In the genomic region with DNA sequence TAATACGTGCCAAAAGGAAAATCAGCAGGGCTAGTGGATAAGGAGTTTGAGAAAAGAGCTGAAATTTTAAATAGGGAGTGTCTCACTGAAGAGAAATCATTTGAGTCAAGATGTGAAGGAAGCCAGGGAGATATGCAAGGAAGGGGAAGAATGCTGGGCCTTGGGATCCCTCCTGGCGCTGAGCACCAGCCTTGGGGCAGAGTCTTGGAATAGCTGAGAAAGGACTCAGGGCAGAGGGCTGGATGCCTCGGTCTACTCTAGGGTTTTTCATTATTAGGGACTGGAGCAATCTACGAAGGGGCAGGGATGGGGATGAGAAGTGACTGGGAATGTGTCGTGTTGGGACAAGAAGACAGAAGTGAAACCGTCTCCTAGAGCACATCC, we compare ENCODE assay signal across 1 cellular context.
TF ChIP-seq lines count a peak whose summit lies in the region.

No MANE protein-coding gene starts in this region.

TF ChIP-seq in HEK293, 187 proteins besides CTCF, POLR2A, EP300 and RAD21 (continued from another document):
- TF ChIP-seq, protein P1, sequence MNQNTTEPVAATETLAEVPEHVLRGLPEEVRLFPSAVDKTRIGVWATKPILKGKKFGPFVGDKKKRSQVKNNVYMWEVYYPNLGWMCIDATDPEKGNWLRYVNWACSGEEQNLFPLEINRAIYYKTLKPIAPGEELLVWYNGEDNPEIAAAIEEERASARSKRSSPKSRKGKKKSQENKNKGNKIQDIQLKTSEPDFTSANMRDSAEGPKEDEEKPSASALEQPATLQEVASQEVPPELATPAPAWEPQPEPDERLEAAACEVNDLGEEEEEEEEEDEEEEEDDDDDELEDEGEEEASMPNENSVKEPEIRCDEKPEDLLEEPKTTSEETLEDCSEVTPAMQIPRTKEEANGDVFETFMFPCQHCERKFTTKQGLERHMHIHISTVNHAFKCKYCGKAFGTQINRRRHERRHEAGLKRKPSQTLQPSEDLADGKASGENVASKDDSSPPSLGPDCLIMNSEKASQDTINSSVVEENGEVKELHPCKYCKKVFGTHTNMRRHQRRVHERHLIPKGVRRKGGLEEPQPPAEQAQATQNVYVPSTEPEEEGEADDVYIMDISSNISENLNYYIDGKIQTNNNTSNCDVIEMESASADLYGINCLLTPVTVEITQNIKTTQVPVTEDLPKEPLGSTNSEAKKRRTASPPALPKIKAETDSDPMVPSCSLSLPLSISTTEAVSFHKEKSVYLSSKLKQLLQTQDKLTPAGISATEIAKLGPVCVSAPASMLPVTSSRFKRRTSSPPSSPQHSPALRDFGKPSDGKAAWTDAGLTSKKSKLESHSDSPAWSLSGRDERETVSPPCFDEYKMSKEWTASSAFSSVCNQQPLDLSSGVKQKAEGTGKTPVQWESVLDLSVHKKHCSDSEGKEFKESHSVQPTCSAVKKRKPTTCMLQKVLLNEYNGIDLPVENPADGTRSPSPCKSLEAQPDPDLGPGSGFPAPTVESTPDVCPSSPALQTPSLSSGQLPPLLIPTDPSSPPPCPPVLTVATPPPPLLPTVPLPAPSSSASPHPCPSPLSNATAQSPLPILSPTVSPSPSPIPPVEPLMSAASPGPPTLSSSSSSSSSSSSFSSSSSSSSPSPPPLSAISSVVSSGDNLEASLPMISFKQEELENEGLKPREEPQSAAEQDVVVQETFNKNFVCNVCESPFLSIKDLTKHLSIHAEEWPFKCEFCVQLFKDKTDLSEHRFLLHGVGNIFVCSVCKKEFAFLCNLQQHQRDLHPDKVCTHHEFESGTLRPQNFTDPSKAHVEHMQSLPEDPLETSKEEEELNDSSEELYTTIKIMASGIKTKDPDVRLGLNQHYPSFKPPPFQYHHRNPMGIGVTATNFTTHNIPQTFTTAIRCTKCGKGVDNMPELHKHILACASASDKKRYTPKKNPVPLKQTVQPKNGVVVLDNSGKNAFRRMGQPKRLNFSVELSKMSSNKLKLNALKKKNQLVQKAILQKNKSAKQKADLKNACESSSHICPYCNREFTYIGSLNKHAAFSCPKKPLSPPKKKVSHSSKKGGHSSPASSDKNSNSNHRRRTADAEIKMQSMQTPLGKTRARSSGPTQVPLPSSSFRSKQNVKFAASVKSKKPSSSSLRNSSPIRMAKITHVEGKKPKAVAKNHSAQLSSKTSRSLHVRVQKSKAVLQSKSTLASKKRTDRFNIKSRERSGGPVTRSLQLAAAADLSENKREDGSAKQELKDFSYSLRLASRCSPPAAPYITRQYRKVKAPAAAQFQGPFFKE (tag by site-specific recombination; IDR thresholded peaks at IDR 0.05; ENCODE audit: borderline replicate concordance), result no peak
- no peak for TF ChIP-seq ZBTB21 (tag by site-specific recombination; IDR thresholded peaks at IDR 0.05)
- TF ChIP-seq ZFHX2 (tag by site-specific recombination; conservative IDR thresholded peaks at IDR 0.05), result no peak
- no peak for TF ChIP-seq ZNF768 (tag by site-specific recombination; IDR thresholded peaks at IDR 0.05)
- no peak for TF ChIP-seq ZNF335 (tag by site-specific recombination; conservative IDR thresholded peaks at IDR 0.05)
- TF ChIP-seq ZNF394 (tag by site-specific recombination; IDR thresholded peaks at IDR 0.05; ENCODE audit: borderline replicate concordance), result no peak
- no peak for TF ChIP-seq ZNF114 (tag by site-specific recombination; IDR thresholded peaks at IDR 0.05)
TF ChIP-seq in HEK293: peak in this region for 0.
